18 cellular contexts compared by ENCODE assay signal in the genomic region with DNA sequence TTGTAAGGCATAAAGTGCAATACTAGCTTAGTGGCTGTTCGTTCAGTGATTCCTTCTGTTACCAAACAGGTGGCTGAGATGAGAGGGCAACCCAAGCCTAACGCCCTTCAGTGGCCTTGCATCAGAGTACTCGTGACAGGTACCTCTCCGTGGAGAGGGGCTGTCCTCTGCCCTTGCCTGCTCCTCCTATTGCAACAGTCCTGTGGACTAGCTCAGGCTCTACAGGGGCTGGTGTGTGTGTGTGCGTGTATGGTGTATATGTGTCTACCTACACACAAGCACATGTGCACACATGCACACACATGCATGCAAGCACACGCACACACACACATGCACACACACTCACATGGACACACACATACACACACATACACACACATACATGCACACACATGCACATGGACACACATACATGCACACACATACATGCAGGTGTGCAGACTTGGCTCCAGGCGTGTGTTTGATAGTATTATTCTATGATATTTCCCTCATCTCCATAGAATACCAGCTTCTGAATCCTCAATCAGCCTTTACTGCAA. TPM values are rescaled to one million over a fixed set of nuclear protein-coding genes. Genes with fewer than 3 reads are reported as not detected.
"Had no signal": no experiment of that assay in that cellular context is flagged by ENCODE, and none has a peak within 500 bp of the region (broad histone marks: within the 10 kb centered on the region; RNA-seq: fewer than 3 reads in every experiment).

No MANE protein-coding gene starts in this region.

- H3K4me3 ChIP-seq: testis had no signal

- H3K27ac ChIP-seq: foreskin keratinocyte, testis had no signal

- H3K4me1 ChIP-seq: foreskin keratinocyte, testis had no signal

- DNase-seq: activated CD4-positive, CD25-positive, alpha-beta regulatory T cell treated with anti-CD3 and anti-CD28 coated beads, Interleukin-2, amount 50 U/mL, for 72 hours; activated gamma-delta T cell; activated T-cell treated with anti-CD3 and anti-CD28 coated beads, Interleukin-2, amount 50 U/mL, for 4 hours; amniotic stem cell; cortex of kidney; effector CD8-positive, alpha-beta T cell; immature natural killer cell; left cardiac atrium; natural killer cell; stimulated activated CD4-positive, alpha-beta T cell treated with anti-CD3 and anti-CD28 coated beads, Interleukin-4, amount 100 ng/mL, for 4 hours; stimulated activated naive CD4-positive, alpha-beta T cell treated with Interleukin-2 at 50 U/mL for 16 hours; T1000; testis had no signal

- H3K9me3 ChIP-seq: testis had no signal

- ATAC-seq: foreskin keratinocyte, natural killer cell, SK-N-SH treated with all-trans-retinoic acid at 6 μM for 48 hours had no signal

- H3K27me3 ChIP-seq: testis had no signal

RNA-seq across cellular contexts. Expression of a gene that starts 15.1 kb away (rescaled TPM):
- total RNA-seq: foreskin keratinocyte, natural killer cell had no signal
- polyA plus RNA-seq: foreskin keratinocyte, immature natural killer cell had no signal

RNA-seq across cellular contexts. Expression of a gene that starts 50.7 kb away (rescaled TPM):
- total RNA-seq: activated T-cell treated with anti-CD3 and anti-CD28 coated beads, Interleukin-2, amount 50 U/mL, for 4 hours; foreskin keratinocyte; left cardiac atrium; natural killer cell; renal cortical epithelial cell; skeletal muscle tissue; testis; ureter had no signal
- polyA plus RNA-seq: foreskin keratinocyte, immature natural killer cell had no signal
